9 cellular contexts compared by ENCODE assay signal in the genomic region with DNA sequence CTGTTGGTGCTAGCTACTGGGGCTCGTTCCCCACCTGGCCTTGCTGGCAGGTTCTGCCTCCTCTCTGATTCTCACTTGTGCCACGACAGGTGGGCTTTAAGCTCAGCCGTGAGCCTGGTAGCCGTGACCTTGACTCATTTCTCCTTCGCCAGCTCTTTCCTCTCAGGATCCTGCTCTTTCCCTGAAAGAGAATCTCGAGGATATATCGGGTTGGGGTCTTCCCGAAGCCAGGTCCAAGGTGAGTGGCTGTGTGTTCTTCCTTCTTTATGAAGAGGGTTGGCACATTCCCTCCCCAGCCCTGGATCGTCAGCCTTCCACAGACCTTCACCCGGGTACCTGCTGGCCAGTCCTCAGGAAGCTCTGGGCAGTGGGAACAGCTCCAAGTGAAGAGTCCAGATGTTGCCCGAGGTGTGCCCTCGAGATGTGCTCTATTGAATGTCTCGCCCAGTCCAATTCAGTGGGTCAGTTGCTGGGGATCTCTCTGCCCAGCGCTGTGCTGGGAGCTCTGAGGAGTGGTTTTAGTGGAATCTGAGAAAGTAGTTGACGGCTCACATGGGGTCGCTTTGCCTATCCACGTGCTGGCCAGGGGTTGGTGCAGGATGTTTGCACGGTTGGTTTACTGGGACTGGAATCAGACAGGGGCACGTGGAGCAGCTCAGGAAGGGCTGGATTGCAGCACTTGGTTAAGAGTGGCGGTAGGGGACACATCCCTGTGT. TPM values are rescaled to one million over a fixed set of nuclear protein-coding genes. Genes with fewer than 3 reads are reported as not detected.
DNase-seq lines count a peak whose midpoint lies in the region; ATAC-seq and TF ChIP-seq lines count a peak whose summit lies in the region.
"Had no signal": no experiment of that assay in that cellular context is flagged by ENCODE, and none has a peak within 500 bp of the region (broad histone marks: within the 10 kb centered on the region; RNA-seq: fewer than 3 reads in every experiment).

No MANE protein-coding gene starts in this region.

- H3K27ac Mint-ChIP-seq in stimulated activated naive CD8-positive, alpha-beta T cell treated with anti-CD3 and anti-CD28 coated beads, Interleukin-15, Interleukin-2, amounts not matched to agents 100 ng/mL and 50 ng/mL, for 24 hours, result peak overlapping the region; percentile 73
- peak overlapping the region; percentile 77 for H3K27ac Mint-ChIP-seq in activated naive CD8-positive, alpha-beta T cell

- peak overlapping the region; percentile 88 for H3K4me3 Mint-ChIP-seq in stimulated activated naive CD8-positive, alpha-beta T cell treated with anti-CD3 and anti-CD28 coated beads, Interleukin-15, Interleukin-2, amounts not matched to agents 100 ng/mL and 50 ng/mL, for 24 hours
- peak overlapping the region; percentile 90 for H3K4me3 Mint-ChIP-seq in activated naive CD8-positive, alpha-beta T cell

- TF ChIP-seq POLR2A in vagina (IDR thresholded peaks at IDR 0.05) (no peak), esophagus squamous epithelium (IDR thresholded peaks at IDR 0.05) (no peak)

- H3K4me1 Mint-ChIP-seq in stimulated activated naive CD8-positive, alpha-beta T cell treated with anti-CD3 and anti-CD28 coated beads, Interleukin-15, Interleukin-2, amounts not matched to agents 100 ng/mL and 50 ng/mL, for 24 hours (ENCODE audit: low read depth), result peaks cover 29% of the 10 kb centered on the region
- peaks cover 37% of the 10 kb centered on the region for H3K4me1 Mint-ChIP-seq in activated naive CD8-positive, alpha-beta T cell (ENCODE audit: low read depth)

- H3K4me3 ChIP-seq in vagina (peak overlapping the region; percentile 77 to 84), esophagus squamous epithelium (peak overlapping the region in 2 of 4 donors; percentile 68 to 88)

- intact Hi-C loops in vagina (cut with DNase I), result no loop called here
- intact Hi-C loops in esophagus squamous epithelium (cut with DNase I), result no loop called here

- H3K36me3 ChIP-seq in vagina (no peaks in the 10 kb centered on the region), esophagus squamous epithelium (peaks cover 0 to 3% (median 0%) of the 10 kb centered on the region in 3 donors)
- H3K36me3 ChIP-seq: adrenal gland had no signal

- peaks cover 8% of the 10 kb centered on the region for H3K36me3 Mint-ChIP-seq in stimulated activated naive CD8-positive, alpha-beta T cell treated with anti-CD3 and anti-CD28 coated beads, Interleukin-15, Interleukin-2, amounts not matched to agents 100 ng/mL and 50 ng/mL, for 24 hours (ENCODE audit: low read depth)
- H3K36me3 Mint-ChIP-seq in activated naive CD8-positive, alpha-beta T cell, result peaks cover 3% of the 10 kb centered on the region

- 75 to 78% methylated on average over 5 to 15 of the region's 20 CpGs for WGBS in esophagus squamous epithelium, 2 donors

- no peak for TF ChIP-seq CTCF in vagina (IDR thresholded peaks at IDR 0.05)
- no peak for TF ChIP-seq CTCF in esophagus squamous epithelium (IDR thresholded peaks at IDR 0.05)

- H3K4me1 ChIP-seq in vagina (peaks cover 30% of the 10 kb centered on the region), esophagus squamous epithelium (peaks cover 0 to 32% (median 13%) of the 10 kb centered on the region in 3 donors)

- H3K9me3 ChIP-seq in vagina (no peaks in the 10 kb centered on the region), esophagus squamous epithelium (no peaks in the 10 kb centered on the region)
- H3K9me3 ChIP-seq: adrenal gland had no signal

- H3K27ac ChIP-seq in vagina, result no peak overlapping the region
- no peak overlapping the region for H3K27ac ChIP-seq in esophagus squamous epithelium
- H3K27ac ChIP-seq: adrenal gland had no signal

- H3K27me3 Mint-ChIP-seq in stimulated activated naive CD8-positive, alpha-beta T cell treated with anti-CD3 and anti-CD28 coated beads, Interleukin-15, Interleukin-2, amounts not matched to agents 100 ng/mL and 50 ng/mL, for 24 hours, result no peaks in the 10 kb centered on the region
- no peaks in the 10 kb centered on the region for H3K27me3 Mint-ChIP-seq in activated naive CD8-positive, alpha-beta T cell

- H3K9me3 Mint-ChIP-seq in stimulated activated naive CD8-positive, alpha-beta T cell treated with anti-CD3 and anti-CD28 coated beads, Interleukin-15, Interleukin-2, amounts not matched to agents 100 ng/mL and 50 ng/mL, for 24 hours, result no peaks in the 10 kb centered on the region
- no peaks in the 10 kb centered on the region for H3K9me3 Mint-ChIP-seq in activated naive CD8-positive, alpha-beta T cell (ENCODE audit: low read depth)

- no peak for DNase-seq in stimulated activated naive CD8-positive, alpha-beta T cell treated with anti-CD3 and anti-CD28 coated beads, Interleukin-15, Interleukin-2, amounts not matched to agents 100 U/mL and 50 U/mL, for 24 hours
- DNase-seq in left lobe of liver (ENCODE audit: low spot score), result no peak
- DNase-seq in vagina (ENCODE audit: extremely low spot score in 2 of 2), result peak in 1 of 2 donors; percentile 81
- no peak for DNase-seq in NCI-H748 (lab: John Stamatoyannopoulos, UW; ENCODE audit: unreplicated experiment)
- no peak for DNase-seq in esophagus squamous epithelium (lab: John Stamatoyannopoulos, UW)

- H3K27me3 ChIP-seq in vagina, result no peaks in the 10 kb centered on the region
- no peaks in the 10 kb centered on the region for H3K27me3 ChIP-seq in esophagus squamous epithelium
- H3K27me3 ChIP-seq: adrenal gland had no signal

- no peak for ATAC-seq in stimulated activated naive CD8-positive, alpha-beta T cell treated with anti-CD3 and anti-CD28 coated beads, Interleukin-15, Interleukin-2, amounts not matched to agents 100 U/mL and 50 U/mL, for 24 hours
- ATAC-seq in left lobe of liver (peak; percentile 24), HG02885 (IDR thresholded peaks at IDR 0.05; ENCODE audit: poor library complexity, unreplicated experiment) (no peak)

RNA-seq across cellular contexts. Expression of a gene that starts 1.4 kb away (rescaled TPM):
- 5.7 TPM for total RNA-seq in left lobe of liver
- 11.0 TPM for total RNA-seq in vagina
- total RNA-seq in esophagus squamous epithelium, result 10 to 100 TPM in 1 of 4 donors, 1 to 10 TPM in 3; 7.9 to 10.7 (median 9.2) TPM

RNA-seq across cellular contexts. Expression of a gene that starts 42.3 kb away (rescaled TPM):
- 2.2 TPM for total RNA-seq in left lobe of liver
- total RNA-seq in vagina, result 32.2 TPM
- 1 to 10 TPM; 1.1 to 6.9 (median 2.4) TPM for total RNA-seq in esophagus squamous epithelium
